ENCODE assay signal across 14 cellular contexts in genomic region chr19:35262101-35262761, GRCh38. TPM values are rescaled to one million over a fixed set of nuclear protein-coding genes. Genes with fewer than 3 reads are reported as not detected.
DNase-seq lines count a peak whose midpoint lies in the region; ATAC-seq and TF ChIP-seq lines count a peak whose summit lies in the region.
"Had no signal": no experiment of that assay in that cellular context is flagged by ENCODE, and none has a peak within 500 bp of the region (broad histone marks: within the 10 kb centered on the region; RNA-seq: fewer than 3 reads in every experiment).

No MANE protein-coding gene starts in this region.

- WGBS in thyroid gland, 2 donors: 48 to 51% methylated on average over 16 to 17 of the region's 17 CpGs

- peaks cover 2% of the 10 kb centered on the region for H3K36me3 Mint-ChIP-seq in activated naive CD4-positive, alpha-beta T cell treated with anti-CD3 and anti-CD28 coated beads for 36 hours (ENCODE audit: low read depth)

- H3K27ac ChIP-seq in VCaP (peak overlapping the region; percentile 30), thyroid gland (no peak overlapping the region)
- H3K27ac ChIP-seq: SJCRH30 had no signal

- TF ChIP-seq POLR2A in thyroid gland (IDR thresholded peaks at IDR 0.05): peak in 1 of 2 donors; percentile 23

- TF ChIP-seq CTCF in VCaP (conservative IDR thresholded peaks at IDR 0.05) (no peak), thyroid gland (IDR thresholded peaks at IDR 0.05) (no peak)

- peak overlapping the region; percentile 17 for H3K27ac Mint-ChIP-seq in activated naive CD4-positive, alpha-beta T cell treated with anti-CD3 and anti-CD28 coated beads for 36 hours

- no peak overlapping the region for H3K4me3 Mint-ChIP-seq in activated naive CD4-positive, alpha-beta T cell treated with anti-CD3 and anti-CD28 coated beads for 36 hours

- H3K9me3 ChIP-seq in thyroid gland: no peaks in the 10 kb centered on the region
- H3K9me3 ChIP-seq: BE2C, SJCRH30 had no signal

- no peak for ATAC-seq in HG03135 (IDR thresholded peaks at IDR 0.05; ENCODE audit: unreplicated experiment)

- no peak overlapping the region for H3K4me3 ChIP-seq in thyroid gland (replicated peaks in 1 of 3)
- H3K4me3 ChIP-seq: SJCRH30 had no signal

- no peaks in the 10 kb centered on the region for H3K9me3 Mint-ChIP-seq in activated naive CD4-positive, alpha-beta T cell treated with anti-CD3 and anti-CD28 coated beads for 36 hours

- H3K4me1 ChIP-seq in thyroid gland: peaks cover 23 to 40% of the 10 kb centered on the region in 2 donors
- H3K4me1 ChIP-seq: BE2C, SJCRH30 had no signal

- CTCF ChIA-PET in activated naive CD4-positive, alpha-beta T cell treated with anti-CD3 and anti-CD28 coated beads for 36 hours (lab: Charles Lee): no interaction called here

- H3K36me3 ChIP-seq in thyroid gland: no peaks in the 10 kb centered on the region
- H3K36me3 ChIP-seq: BE2C, SJCRH30 had no signal

- H3K4me1 Mint-ChIP-seq in activated naive CD4-positive, alpha-beta T cell treated with anti-CD3 and anti-CD28 coated beads for 36 hours (ENCODE audit: low read depth): peaks cover 25% of the 10 kb centered on the region

- no peaks in the 10 kb centered on the region for H3K27me3 Mint-ChIP-seq in activated naive CD4-positive, alpha-beta T cell treated with anti-CD3 and anti-CD28 coated beads for 36 hours (ENCODE audit: low read depth)

- H3K27me3 ChIP-seq in thyroid gland: no peaks in the 10 kb centered on the region
- H3K27me3 ChIP-seq: SJCRH30 had no signal

- peak; percentile 3 for DNase-seq in activated naive CD4-positive, alpha-beta T cell treated with anti-CD3 and anti-CD28 coated beads for 36 hours
- no peak for DNase-seq in activated naive CD4-positive, alpha-beta T cell treated with anti-CD3 and anti-CD28 coated beads, Interleukin-2, amount 50 U/mL, for 16 hours
- peak; percentile 11 for DNase-seq in iPS-NIHi11 (ENCODE audit: low spot score)
- peak; percentile 66 to 74 for DNase-seq in thyroid gland
- no peak for DNase-seq in KG1 (lab: John Stamatoyannopoulos, UW)
- DNase-seq in iPS-NIHi7 (ENCODE audit: extremely low spot score): no peak
- DNase-seq: BE2C; occipital lobe; stimulated activated CD4-positive, alpha-beta T cell treated with anti-CD3 and anti-CD28 coated beads, Interleukin-2, amount 100 ng/mL, for 24 hours had no signal

- intact Hi-C loops in activated naive CD4-positive, alpha-beta T cell treated with anti-CD3 and anti-CD28 coated beads for 36 hours (cut with micrococcal nuclease): no loop called here
- intact Hi-C loops in thyroid gland (cut with DNase I): no loop called here

RNA-seq across cellular contexts. Expression of gene USF2, which starts 6.5 kb away (rescaled TPM):
- 100 to 1,000 TPM; 136 to 144 TPM for total RNA-seq in activated naive CD4-positive, alpha-beta T cell treated with anti-CD3 and anti-CD28 coated beads for 36 hours
- total RNA-seq in thyroid gland: 100 to 1,000 TPM in 3 of 4 donors, 10 to 100 TPM in 1; 98.9 to 133 (median 126) TPM

RNA-seq across cellular contexts. Expression of gene LSR, which starts 13.4 kb away (rescaled TPM):
- 10 to 100 TPM in 1 of 2 experiments, 1 to 10 TPM in 1; 8.2 to 11.2 TPM for total RNA-seq in activated naive CD4-positive, alpha-beta T cell treated with anti-CD3 and anti-CD28 coated beads for 36 hours
- total RNA-seq in thyroid gland: 10 to 100 TPM; 36.5 to 85.3 (median 61.8) TPM

RNA-seq across cellular contexts. Expression of gene HAMP, which starts 20.1 kb away (rescaled TPM):
- under 1 TPM; 0.19 to 0.86 TPM for total RNA-seq in activated naive CD4-positive, alpha-beta T cell treated with anti-CD3 and anti-CD28 coated beads for 36 hours
- total RNA-seq in thyroid gland: not detected
- total RNA-seq: cerebellum, fibroblast of villous mesenchyme, occipital lobe had no signal

RNA-seq across cellular contexts. Expression of gene MAG, which starts 29.7 kb away (rescaled TPM):
- under 1 TPM; 0.19 to 0.77 TPM for total RNA-seq in activated naive CD4-positive, alpha-beta T cell treated with anti-CD3 and anti-CD28 coated beads for 36 hours
- total RNA-seq in thyroid gland: 10 to 100 TPM in 1 of 4 donors, 1 to 10 TPM in 2, not detected in 1; 1.7 to 19.2 (median 2.7) TPM
- total RNA-seq: fibroblast of villous mesenchyme had no signal

RNA-seq across cellular contexts. Expression of gene FAM187B, which starts 33.7 kb away (rescaled TPM):
- total RNA-seq in activated naive CD4-positive, alpha-beta T cell treated with anti-CD3 and anti-CD28 coated beads for 36 hours: not detected
- total RNA-seq in thyroid gland: under 1 TPM in 1 of 4 donors, not detected in 3; 0.67 TPM
- total RNA-seq: cerebellum, fibroblast of villous mesenchyme, occipital lobe, SJCRH30 had no signal

Comparison
In these comparisons a context has a peak if more than half of its experiments do, and no peak if none do; other contexts are left out.
1. DNase-seq: peak in activated naive CD4-positive, alpha-beta T cell treated with anti-CD3 and anti-CD28 coated beads for 36 hours (single experiment), iPS-NIHi11 (single experiment) and thyroid gland (2 of 2); none in activated naive CD4-positive, alpha-beta T cell treated with anti-CD3 and anti-CD28 coated beads, Interleukin-2, amount 50 U/mL, for 16 hours (single experiment), KG1 (single experiment) and iPS-NIHi7 (single experiment).